In genomic region chr15:76270876-76271275, GRCh38 we compare ENCODE assay signal across 22 cellular contexts. TPM values are rescaled to one million over a fixed set of nuclear protein-coding genes. Genes with fewer than 3 reads are reported as not detected.
A peak's percentile ranks its signal among the peaks of the same experiment; 100 is the strongest.
DNase-seq lines count a peak whose midpoint lies in the region; ATAC-seq, FAIRE-seq and TF ChIP-seq lines count a peak whose summit lies in the region.
"Had no signal": no experiment of that assay in that cellular context is flagged by ENCODE, and none has a peak within 500 bp of the region (broad histone marks: within the 10 kb centered on the region; RNA-seq: fewer than 3 reads in every experiment).

No MANE protein-coding gene starts in this region.

- H4K20me1 ChIP-seq in mammary epithelial cell (ENCODE audit: insufficient read depth, low read length): no peaks in the 10 kb centered on the region
- no peaks in the 10 kb centered on the region for H4K20me1 ChIP-seq in keratinocyte (ENCODE audit: control insufficient read depth, extremely low read depth, insufficient read depth, low read length)
- H4K20me1 ChIP-seq: BLaER1 treated with 17β-estradiol and CSF1 and Interleukin-3, amounts not matched to agents 10 nM and 100 nM had no signal

- DNase-seq in mammary epithelial cell (peak; percentile 13), breast epithelium (ENCODE audit: low spot score in 2 of 2) (no peak), epithelial cell of esophagus (ENCODE audit: low read depth) (peak; percentile 63), keratinocyte (ENCODE audit: low read depth, low spot score) (no peak), left lobe of liver (ENCODE audit: low spot score) (no peak)
- DNase-seq: AML-193; Caco-2; Calu3; CD4-positive, alpha-beta T cell; CD8-positive, alpha-beta T cell; DMS79 treated with DMSO at 0.1 percent for 48 hours; GDM1 had no signal

- in situ Hi-C loops in mammary epithelial cell (cut with MboI; ENCODE audit: low sequenced_read_pairs in 2 of 2): no loop called here

- no peaks in the 10 kb centered on the region for H3K27me3 ChIP-seq in mammary epithelial cell (ENCODE audit: insufficient read depth, low read length)
- H3K27me3 ChIP-seq in breast epithelium: no peaks in the 10 kb centered on the region
- H3K27me3 ChIP-seq in keratinocyte (ENCODE audit: control insufficient read depth, extremely low read depth, insufficient read depth, low read length): no peaks in the 10 kb centered on the region
- H3K27me3 ChIP-seq: BLaER1 treated with 17β-estradiol and CSF1 and Interleukin-3, amounts not matched to agents 10 nM and 100 nM had no signal

- H3K9me1 ChIP-seq in keratinocyte (ENCODE audit: control insufficient read depth, extremely low read depth, insufficient read depth, low read length): no peaks in the 10 kb centered on the region

- CTCF ChIA-PET in mammary epithelial cell (lab: Charles Lee; ENCODE audit: low non-redundant PET): no interaction called here

- H2AFZ ChIP-seq in mammary epithelial cell (ENCODE audit: low read depth, low read length) (no peak overlapping the region), keratinocyte (ENCODE audit: control insufficient read depth, low read length) (no peak overlapping the region)

- WGBS in mammary epithelial cell (ENCODE audit: low coverage, missing lambda C conversion rate): 74% methylated on average over 3 of the region's 6 CpGs

- H3K36me3 ChIP-seq in mammary epithelial cell (ENCODE audit: insufficient read depth, low read length) (peaks cover 14% of the 10 kb centered on the region), breast epithelium (no peaks in the 10 kb centered on the region), keratinocyte (ENCODE audit: control insufficient read depth in 2 of 2, extremely low read depth in 1 of 2, insufficient read depth in 2 of 2, low read length in 2 of 2) (peaks cover 6 to 11% of the 10 kb centered on the region in 2 experiments)

- BruUV-seq in mammary epithelial cell (replicated peaks; lab: Mats Ljungman, UMichigan): no TSS peak

- no peak for TF ChIP-seq POLR2A in breast epithelium (IDR thresholded peaks at IDR 0.05)

- dilution Hi-C loops in mammary epithelial cell (cut with HindIII; ENCODE audit: low sequenced_read_pairs) (no loop called here), keratinocyte (cut with MboI; ENCODE audit: extremely low pct_ligation_motif_present, low sequenced_read_pairs) (no loop called here)

- H3K4me2 ChIP-seq in mammary epithelial cell (ENCODE audit: insufficient read depth, low read depth, low read length) (no peak overlapping the region), keratinocyte (ENCODE audit: control insufficient read depth, extremely low read depth, insufficient read depth, low read depth, low read length) (peak overlapping the region; percentile 32)
- H3K4me2 ChIP-seq: A549; BLaER1 treated with 17β-estradiol and CSF1 and Interleukin-3, amounts not matched to agents 10 nM and 100 nM had no signal

- no peak overlapping the region for H3K27ac ChIP-seq in mammary epithelial cell (ENCODE audit: insufficient read depth, low read depth, low read length)
- no peak overlapping the region for H3K27ac ChIP-seq in breast epithelium
- H3K27ac ChIP-seq in keratinocyte (ENCODE audit: control insufficient read depth, insufficient read depth, low read length): no peak overlapping the region
- H3K27ac ChIP-seq: 22Rv1; A549; BLaER1 treated with 17β-estradiol and CSF1 and Interleukin-3, amounts not matched to agents 10 nM and 100 nM; C4-2B had no signal

- H3K4me3 ChIP-seq in mammary epithelial cell (replicated peaks in 1 of 3; ENCODE audit: insufficient read depth in 1 of 3, low read depth in 2 of 3, low read length in 3 of 3): no peak overlapping the region
- H3K4me3 ChIP-seq in breast epithelium: no peak overlapping the region
- H3K4me3 ChIP-seq in epithelial cell of esophagus (ENCODE audit: low read length): no peak overlapping the region
- no peak overlapping the region for H3K4me3 ChIP-seq in keratinocyte (ENCODE audit: control insufficient read depth in 2 of 3, extremely low read depth in 1 of 3, insufficient read depth in 2 of 3, low read depth in 1 of 3, low read length in 3 of 3)
- H3K4me3 ChIP-seq: A549; BLaER1 treated with 17β-estradiol and CSF1 and Interleukin-3, amounts not matched to agents 10 nM and 100 nM; GM12878 had no signal

- ATAC-seq in left lobe of liver: no peak
- ATAC-seq in GM21515 (IDR thresholded peaks at IDR 0.05; ENCODE audit: unreplicated experiment): no peak
- no peak for ATAC-seq in SK-N-SH treated with all-trans-retinoic acid at 6 μM for 48 hours
- ATAC-seq: A549; CD8-positive, alpha-beta T cell; GM12878 had no signal

- intact Hi-C loops in mammary epithelial cell (cut with micrococcal nuclease): no loop called here
- intact Hi-C loops in breast epithelium (cut with DNase I; ENCODE audit: low total_unique reads): no loop called here

- TF ChIP-seq CTCF in mammary epithelial cell (conservative IDR thresholded peaks at IDR 0.05 in 1 of 2, IDR thresholded peaks at IDR 0.05 in 1 of 2; ENCODE audit: extremely low read depth in 1 of 2, insufficient read depth in 1 of 2, low read depth in 1 of 2, low read length in 2 of 2) (no peak), breast epithelium (IDR thresholded peaks at IDR 0.05) (no peak), epithelial cell of esophagus (IDR thresholded peaks at IDR 0.05; ENCODE audit: insufficient read depth, low read depth, low read length, missing control alignments) (no peak), keratinocyte (optimal IDR thresholded peaks at IDR 0.05 in 1 of 3, IDR thresholded peaks at IDR 0.05 in 1 of 3, conservative IDR thresholded peaks at IDR 0.05 in 1 of 3; ENCODE audit: extremely low read depth in 1 of 3, insufficient read depth in 2 of 3, low read length in 3 of 3) (no peak)

- H3K79me2 ChIP-seq in mammary epithelial cell (ENCODE audit: insufficient read depth, low read length) (no peaks in the 10 kb centered on the region), keratinocyte (ENCODE audit: control insufficient read depth, insufficient read depth, low read length) (no peaks in the 10 kb centered on the region)

- no peak for FAIRE-seq in keratinocyte (lab: Jason Lieb, UNC)
- FAIRE-seq: A549, D721Med, GM12878, GM12892, GM18507 had no signal

- H3K9ac ChIP-seq in mammary epithelial cell (ENCODE audit: insufficient read depth, low read length) (no peak overlapping the region), keratinocyte (ENCODE audit: control insufficient read depth, extremely low read depth, insufficient read depth, low read length) (no peak overlapping the region)
- H3K9ac ChIP-seq: BLaER1 treated with 17β-estradiol and CSF1 and Interleukin-3, amounts not matched to agents 10 nM and 100 nM had no signal

- no peaks in the 10 kb centered on the region for H3K4me1 ChIP-seq in mammary epithelial cell (ENCODE audit: insufficient read depth, low read length)
- H3K4me1 ChIP-seq in breast epithelium: no peaks in the 10 kb centered on the region
- peaks cover 10% of the 10 kb centered on the region for H3K4me1 ChIP-seq in keratinocyte (ENCODE audit: control insufficient read depth, extremely low read depth, insufficient read depth, low read length)
- H3K4me1 ChIP-seq: A549; BLaER1 treated with 17β-estradiol and CSF1 and Interleukin-3, amounts not matched to agents 10 nM and 100 nM; Caco-2 had no signal

- H3K9me3 ChIP-seq in mammary epithelial cell (replicated peaks; ENCODE audit: insufficient read depth, low read length) (no peaks in the 10 kb centered on the region), breast epithelium (peaks cover 17 to 27% of the 10 kb centered on the region in 2 donors), keratinocyte (ENCODE audit: control insufficient read depth, low read depth, low read length) (no peaks in the 10 kb centered on the region)
- H3K9me3 ChIP-seq: A549 had no signal

TF ChIP-seq in SK-N-SH treated with all-trans-retinoic acid at 6 μM for 48 hours, 23 proteins besides CTCF, POLR2A, EP300 and RAD21 (continues in another document):
- TF ChIP-seq ZC3H10 (CRISPR knock-in tag; IDR thresholded peaks at IDR 0.05) (no peak), POU6F1 (CRISPR knock-in tag; IDR thresholded peaks at IDR 0.05; ENCODE audit: borderline replicate concordance, low read depth) (no peak), ZFP30 (CRISPR knock-in tag; IDR thresholded peaks at IDR 0.05) (no peak), OSR1 (CRISPR knock-in tag; IDR thresholded peaks at IDR 0.05) (no peak), GLIS3 (CRISPR knock-in tag; IDR thresholded peaks at IDR 0.05) (no peak), RARB (CRISPR knock-in tag; IDR thresholded peaks at IDR 0.05) (no peak), ARNTL (CRISPR knock-in tag; IDR thresholded peaks at IDR 0.05; ENCODE audit: borderline replicate concordance, low read depth) (no peak), ISL1 (CRISPR knock-in tag; IDR thresholded peaks at IDR 0.05) (no peak)

RNA-seq across cellular contexts. Expression of gene ETFA, which starts 40.4 kb away (rescaled TPM):
- total RNA-seq in mammary epithelial cell: 100 to 1,000 TPM in 1 of 2 donors, 10 to 100 TPM in 1; 83.0 to 115 TPM
- 141 TPM for polyA plus RNA-seq in mammary epithelial cell
- 116 TPM for polyA minus RNA-seq in mammary epithelial cell
- 100 to 1,000 TPM in 2 of 3 donors, 10 to 100 TPM in 1; 96.0 to 108 (median 108) TPM for total RNA-seq in breast epithelium
- polyA plus RNA-seq in keratinocyte: 176 to 230 TPM (median 219 TPM) in 3 replicates
- 111 TPM for polyA plus RNA-seq in keratinocyte (2011; ENCODE audit: low read depth)
- polyA plus RNA-seq in keratinocyte (2011; cell fraction: cytosol; rRNA removed): 148 and 221 TPM in 2 replicates
- 117 and 151 TPM in 2 replicates for polyA plus RNA-seq in keratinocyte (2011; cell fraction: nucleus; rRNA removed)
- 137 and 198 TPM in 2 replicates for polyA plus RNA-seq in keratinocyte (2012; ENCODE audit: low replicate concordance)
- 40.9 to 151 TPM (median 114 TPM) in 3 replicates for polyA minus RNA-seq in keratinocyte
- 85.4 TPM for polyA minus RNA-seq in keratinocyte (2011; cell fraction: cytosol; rRNA and poly(A)+ RNA removed)
- polyA minus RNA-seq in keratinocyte (2011; cell fraction: nucleus; rRNA and poly(A)+ RNA removed): 32.6 and 66.9 TPM in 2 replicates
- total RNA-seq in left lobe of liver: 291 TPM

Comparison
In these comparisons a context has a peak if more than half of its experiments do, and no peak if none do; other contexts are left out.
1. DNase-seq: peak in mammary epithelial cell (single experiment) and epithelial cell of esophagus (single experiment); none in breast epithelium (0 of 2), keratinocyte (single experiment) and left lobe of liver (single experiment).